Comparison of ENCODE assay signal across 8 cellular contexts in genomic region chr18:36187826-36188721, GRCh38. TPM values are rescaled to one million over a fixed set of nuclear protein-coding genes. Genes with fewer than 3 reads are reported as not detected.
DNase-seq lines count a peak whose midpoint lies in the region; ATAC-seq and TF ChIP-seq lines count a peak whose summit lies in the region.

No MANE protein-coding gene starts in this region.

- peak overlapping the region; percentile 76 for H3K4me3 Mint-ChIP-seq in central memory CD8-positive, alpha-beta T cell

- H3K27me3 Mint-ChIP-seq in central memory CD8-positive, alpha-beta T cell: peaks cover 31% of the 10 kb centered on the region

- intact Hi-C loops in uterus (cut with DNase I; ENCODE audit: low total_unique reads): no loop called here

- DNase-seq in ELR (ENCODE audit: low read depth) (peak; percentile 52), HT1080 (ENCODE audit: low read depth) (peak; percentile 68), lung (ENCODE audit: low spot score) (no peak), uterus (peak in 1 of 2 donors; percentile 25), hypothalamus (lab: John Stamatoyannopoulos, UW) (no peak), NCI-H1417 (lab: John Stamatoyannopoulos, UW) (no peak)
- DNase-seq in central memory CD8-positive, alpha-beta T cell (ENCODE audit: low spot score in 2 of 2): no peak

- no peak overlapping the region for H3K27ac Mint-ChIP-seq in central memory CD8-positive, alpha-beta T cell (ENCODE audit: low read depth)

- no peak for TF ChIP-seq CTCF in lung (IDR thresholded peaks at IDR 0.05; ENCODE audit: control extremely low read depth, extremely low read depth)
- no peak for TF ChIP-seq CTCF in uterus (IDR thresholded peaks at IDR 0.05)

- H3K36me3 Mint-ChIP-seq in central memory CD8-positive, alpha-beta T cell (ENCODE audit: insufficient read depth): no peaks in the 10 kb centered on the region

- H3K4me3 ChIP-seq in lung: peak overlapping the region; percentile 74
- H3K4me3 ChIP-seq in uterus: peak overlapping the region; percentile 51 to 61

- no peak for TF ChIP-seq POLR2A in uterus (IDR thresholded peaks at IDR 0.05)

- H3K36me3 ChIP-seq in lung (ENCODE audit: control insufficient read depth in 2 of 2, insufficient read depth in 2 of 2, low read length in 2 of 2) (no peaks in the 10 kb centered on the region), uterus (no peaks in the 10 kb centered on the region)

- H3K9me3 ChIP-seq in lung (ENCODE audit: control insufficient read depth in 2 of 2, insufficient read depth in 1 of 2, low read length in 1 of 2): no peaks in the 10 kb centered on the region
- no peaks in the 10 kb centered on the region for H3K9me3 ChIP-seq in uterus

- peaks cover 7% of the 10 kb centered on the region for H3K4me1 Mint-ChIP-seq in central memory CD8-positive, alpha-beta T cell

- H3K27ac ChIP-seq in lung (ENCODE audit: low read depth in 1 of 2, low read length in 1 of 2) (peak overlapping the region in 1 of 2 donors; percentile 68), uterus (no peak overlapping the region)

- H3K27me3 ChIP-seq in lung (ENCODE audit: control insufficient read depth, insufficient read depth) (no peaks in the 10 kb centered on the region), uterus (no peaks in the 10 kb centered on the region)

- peaks cover 0 to 17% of the 10 kb centered on the region in 2 donors for H3K4me1 ChIP-seq in lung (ENCODE audit: control insufficient read depth in 2 of 2, insufficient read depth in 2 of 2, low read length in 2 of 2)
- H3K4me1 ChIP-seq in uterus: no peaks in the 10 kb centered on the region

- ATAC-seq in central memory CD8-positive, alpha-beta T cell (replicated peaks; ENCODE audit: extremely low read depth, poor library complexity, severe bottlenecking): peak; percentile 30
- peak; percentile 2 for ATAC-seq in lung (ENCODE audit: insufficient read depth, low FRiP score)
- ATAC-seq in HG03108 (IDR thresholded peaks at IDR 0.05; ENCODE audit: unreplicated experiment): no peak

- no peaks in the 10 kb centered on the region for H3K9me3 Mint-ChIP-seq in central memory CD8-positive, alpha-beta T cell

- WGBS in lung, 2 donors: 37 to 39% methylated on average over 40 to 43 of the region's 43 CpGs

RNA-seq across cellular contexts. Expression of gene MOCOS, which starts 0.8 kb away (rescaled TPM):
- 9.2 and 12.2 TPM in 2 replicates for total RNA-seq in HT1080 (2014; rRNA removed; shearing (Covaris generic))
- 14.5 and 16.0 TPM in 2 replicates for polyA plus RNA-seq in HT1080 (2015; cell fraction: cytosol; rRNA removed)
- polyA plus RNA-seq in HT1080 (2015; cell fraction: nucleus; rRNA removed): 25.6 and 26.0 TPM in 2 replicates
- 1 to 10 TPM in 1 of 2 donors, under 1 TPM in 1; 0.68 to 4.0 TPM for total RNA-seq in lung
- polyA plus RNA-seq in lung: 1 to 10 TPM; 2.4 to 4.1 TPM
- total RNA-seq in uterus: 1 to 10 TPM in 2 of 4 donors, under 1 TPM in 1, not detected in 1; under 0.01 to 1.7 (median 1.4) TPM

RNA-seq across cellular contexts. Expression of gene ELP2, which starts 58.4 kb away (rescaled TPM):
- 149 and 177 TPM in 2 replicates for total RNA-seq in HT1080 (2014; rRNA removed; shearing (Covaris generic))
- polyA plus RNA-seq in HT1080 (2015; cell fraction: cytosol; rRNA removed): 75.2 and 81.7 TPM in 2 replicates
- polyA plus RNA-seq in HT1080 (2015; cell fraction: nucleus; rRNA removed): 232 and 234 TPM in 2 replicates
- total RNA-seq in lung (100 to 1,000 TPM in 1 of 2 donors, 10 to 100 TPM in 1; 48.6 to 257 TPM), uterus (100 to 1,000 TPM in 2 of 4 donors, 10 to 100 TPM in 2; 73.3 to 152 (median 113) TPM)
- polyA plus RNA-seq in lung: 10 to 100 TPM; 31.4 to 65.1 TPM

RNA-seq across cellular contexts. Expression of gene SLC39A6, which starts 58.9 kb away (rescaled TPM):
- total RNA-seq in HT1080 (2014; rRNA removed; shearing (Covaris generic)): 61.7 and 72.5 TPM in 2 replicates
- 52.9 and 64.3 TPM in 2 replicates for polyA plus RNA-seq in HT1080 (2015; cell fraction: cytosol; rRNA removed)
- 59.3 and 60.2 TPM in 2 replicates for polyA plus RNA-seq in HT1080 (2015; cell fraction: nucleus; rRNA removed)
- 10 to 100 TPM; 29.3 to 59.2 TPM for total RNA-seq in lung
- polyA plus RNA-seq in lung: 10 to 100 TPM in 1 of 2 donors, 1 to 10 TPM in 1; 4.7 to 32.7 TPM
- 10 to 100 TPM in 3 of 4 donors, 1 to 10 TPM in 1; 7.7 to 90.6 (median 31.1) TPM for total RNA-seq in uterus

Comparison
In these comparisons a context has a peak if more than half of its experiments do, and no peak if none do; other contexts are left out.
1. DNase-seq: peak in ELR (single experiment) and HT1080 (single experiment); none in central memory CD8-positive, alpha-beta T cell (0 of 2), lung (single experiment), hypothalamus (0 of 51) and NCI-H1417 (0 of 3).